Comparison of ENCODE assay signal across 1 cellular context in the genomic region with DNA sequence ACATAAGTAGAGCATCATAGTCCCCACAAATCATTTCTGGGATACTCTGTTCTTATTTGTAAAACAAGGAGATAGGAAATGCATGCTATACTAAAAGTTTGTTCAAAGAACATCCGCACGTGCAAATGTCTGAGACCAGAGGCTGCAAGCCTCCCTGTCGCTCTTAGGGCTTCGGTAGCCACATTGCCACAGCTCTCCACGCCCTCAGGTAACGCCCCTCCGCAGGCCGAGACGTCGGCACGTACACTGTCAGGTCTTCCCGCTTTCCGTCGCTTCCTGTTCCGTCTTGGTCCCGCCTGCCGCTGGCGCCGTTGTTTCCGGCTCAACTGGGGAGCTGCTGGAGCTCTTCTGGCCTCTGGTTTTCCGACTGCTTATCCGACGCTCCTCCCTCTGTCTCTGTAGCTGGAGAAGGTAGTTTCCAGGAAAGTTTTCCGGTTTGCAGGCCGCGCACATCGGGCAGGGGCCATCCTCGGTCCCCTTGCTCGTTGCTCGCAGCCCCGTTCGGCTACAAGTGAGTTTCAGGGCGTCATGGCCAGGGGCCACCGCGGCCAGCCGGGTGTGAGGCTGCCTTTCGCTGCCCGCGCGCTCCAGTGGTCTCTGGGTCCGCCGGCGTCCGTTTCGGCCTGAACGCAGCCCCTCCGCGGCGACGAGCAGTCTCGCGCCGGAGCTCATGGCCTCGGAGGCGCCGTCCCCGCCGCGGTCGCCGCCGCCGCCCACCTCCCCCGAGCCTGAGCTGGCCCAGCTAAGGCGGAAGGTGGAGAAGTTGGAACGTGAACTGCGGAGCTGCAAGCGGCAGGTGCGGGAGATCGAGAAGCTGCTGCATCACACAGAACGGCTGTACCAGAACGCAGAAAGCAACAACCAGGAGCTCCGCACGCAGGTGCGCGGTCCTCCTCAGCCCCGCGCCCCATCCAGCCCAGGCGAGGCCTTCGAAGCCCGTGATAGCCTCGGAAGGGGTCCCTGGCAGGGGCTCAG.
A peak's percentile ranks its signal among the peaks of the same experiment; 100 is the strongest.
TF ChIP-seq lines count a peak whose summit lies in the region.

A gene with protein sequence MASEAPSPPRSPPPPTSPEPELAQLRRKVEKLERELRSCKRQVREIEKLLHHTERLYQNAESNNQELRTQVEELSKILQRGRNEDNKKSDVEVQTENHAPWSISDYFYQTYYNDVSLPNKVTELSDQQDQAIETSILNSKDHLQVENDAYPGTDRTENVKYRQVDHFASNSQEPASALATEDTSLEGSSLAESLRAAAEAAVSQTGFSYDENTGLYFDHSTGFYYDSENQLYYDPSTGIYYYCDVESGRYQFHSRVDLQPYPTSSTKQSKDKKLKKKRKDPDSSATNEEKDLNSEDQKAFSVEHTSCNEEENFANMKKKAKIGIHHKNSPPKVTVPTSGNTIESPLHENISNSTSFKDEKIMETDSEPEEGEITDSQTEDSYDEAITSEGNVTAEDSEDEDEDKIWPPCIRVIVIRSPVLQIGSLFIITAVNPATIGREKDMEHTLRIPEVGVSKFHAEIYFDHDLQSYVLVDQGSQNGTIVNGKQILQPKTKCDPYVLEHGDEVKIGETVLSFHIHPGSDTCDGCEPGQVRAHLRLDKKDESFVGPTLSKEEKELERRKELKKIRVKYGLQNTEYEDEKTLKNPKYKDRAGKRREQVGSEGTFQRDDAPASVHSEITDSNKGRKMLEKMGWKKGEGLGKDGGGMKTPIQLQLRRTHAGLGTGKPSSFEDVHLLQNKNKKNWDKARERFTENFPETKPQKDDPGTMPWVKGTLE (plus strand): TSS at position 308 of the 975 bp plus-strand sequence. CDS start 363 bp downstream, at position 671.

TF ChIP-seq in K562, 482 proteins besides CTCF, POLR2A, EP300 and RAD21 (continued from another document and continues in another):
- TF ChIP-seq, protein P1, sequence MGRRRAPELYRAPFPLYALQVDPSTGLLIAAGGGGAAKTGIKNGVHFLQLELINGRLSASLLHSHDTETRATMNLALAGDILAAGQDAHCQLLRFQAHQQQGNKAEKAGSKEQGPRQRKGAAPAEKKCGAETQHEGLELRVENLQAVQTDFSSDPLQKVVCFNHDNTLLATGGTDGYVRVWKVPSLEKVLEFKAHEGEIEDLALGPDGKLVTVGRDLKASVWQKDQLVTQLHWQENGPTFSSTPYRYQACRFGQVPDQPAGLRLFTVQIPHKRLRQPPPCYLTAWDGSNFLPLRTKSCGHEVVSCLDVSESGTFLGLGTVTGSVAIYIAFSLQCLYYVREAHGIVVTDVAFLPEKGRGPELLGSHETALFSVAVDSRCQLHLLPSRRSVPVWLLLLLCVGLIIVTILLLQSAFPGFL (CRISPR knock-in tag; IDR thresholded peaks at IDR 0.05), result no peak
- no peak for TF ChIP-seq PPARD (CRISPR knock-in tag; IDR thresholded peaks at IDR 0.05)
- TF ChIP-seq ZNF644 (tag; IDR thresholded peaks at IDR 0.05; ENCODE audit: low read depth), result peak; percentile 45; the same call in 1 of the 2 replicates
- TF ChIP-seq, protein P2, sequence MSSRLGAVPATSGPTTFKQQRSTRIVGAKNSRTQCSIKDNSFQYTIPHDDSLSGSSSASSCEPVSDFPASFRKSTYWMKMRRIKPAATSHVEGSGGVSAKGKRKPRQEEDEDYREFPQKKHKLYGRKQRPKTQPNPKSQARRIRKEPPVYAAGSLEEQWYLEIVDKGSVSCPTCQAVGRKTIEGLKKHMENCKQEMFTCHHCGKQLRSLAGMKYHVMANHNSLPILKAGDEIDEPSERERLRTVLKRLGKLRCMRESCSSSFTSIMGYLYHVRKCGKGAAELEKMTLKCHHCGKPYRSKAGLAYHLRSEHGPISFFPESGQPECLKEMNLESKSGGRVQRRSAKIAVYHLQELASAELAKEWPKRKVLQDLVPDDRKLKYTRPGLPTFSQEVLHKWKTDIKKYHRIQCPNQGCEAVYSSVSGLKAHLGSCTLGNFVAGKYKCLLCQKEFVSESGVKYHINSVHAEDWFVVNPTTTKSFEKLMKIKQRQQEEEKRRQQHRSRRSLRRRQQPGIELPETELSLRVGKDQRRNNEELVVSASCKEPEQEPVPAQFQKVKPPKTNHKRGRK (tag; IDR thresholded peaks at IDR 0.05), result no peak
- peak; percentile 59 for TF ChIP-seq JUND (IDR thresholded peaks at IDR 0.05; ENCODE audit: borderline replicate concordance, low read depth, low read length)
- TF ChIP-seq JUND (tag; IDR thresholded peaks at IDR 0.05; ENCODE audit: borderline replicate concordance, low read depth, low read length), result peak; percentile 11; the same call in 1 of the 3 replicates
- TF ChIP-seq, protein P3, sequence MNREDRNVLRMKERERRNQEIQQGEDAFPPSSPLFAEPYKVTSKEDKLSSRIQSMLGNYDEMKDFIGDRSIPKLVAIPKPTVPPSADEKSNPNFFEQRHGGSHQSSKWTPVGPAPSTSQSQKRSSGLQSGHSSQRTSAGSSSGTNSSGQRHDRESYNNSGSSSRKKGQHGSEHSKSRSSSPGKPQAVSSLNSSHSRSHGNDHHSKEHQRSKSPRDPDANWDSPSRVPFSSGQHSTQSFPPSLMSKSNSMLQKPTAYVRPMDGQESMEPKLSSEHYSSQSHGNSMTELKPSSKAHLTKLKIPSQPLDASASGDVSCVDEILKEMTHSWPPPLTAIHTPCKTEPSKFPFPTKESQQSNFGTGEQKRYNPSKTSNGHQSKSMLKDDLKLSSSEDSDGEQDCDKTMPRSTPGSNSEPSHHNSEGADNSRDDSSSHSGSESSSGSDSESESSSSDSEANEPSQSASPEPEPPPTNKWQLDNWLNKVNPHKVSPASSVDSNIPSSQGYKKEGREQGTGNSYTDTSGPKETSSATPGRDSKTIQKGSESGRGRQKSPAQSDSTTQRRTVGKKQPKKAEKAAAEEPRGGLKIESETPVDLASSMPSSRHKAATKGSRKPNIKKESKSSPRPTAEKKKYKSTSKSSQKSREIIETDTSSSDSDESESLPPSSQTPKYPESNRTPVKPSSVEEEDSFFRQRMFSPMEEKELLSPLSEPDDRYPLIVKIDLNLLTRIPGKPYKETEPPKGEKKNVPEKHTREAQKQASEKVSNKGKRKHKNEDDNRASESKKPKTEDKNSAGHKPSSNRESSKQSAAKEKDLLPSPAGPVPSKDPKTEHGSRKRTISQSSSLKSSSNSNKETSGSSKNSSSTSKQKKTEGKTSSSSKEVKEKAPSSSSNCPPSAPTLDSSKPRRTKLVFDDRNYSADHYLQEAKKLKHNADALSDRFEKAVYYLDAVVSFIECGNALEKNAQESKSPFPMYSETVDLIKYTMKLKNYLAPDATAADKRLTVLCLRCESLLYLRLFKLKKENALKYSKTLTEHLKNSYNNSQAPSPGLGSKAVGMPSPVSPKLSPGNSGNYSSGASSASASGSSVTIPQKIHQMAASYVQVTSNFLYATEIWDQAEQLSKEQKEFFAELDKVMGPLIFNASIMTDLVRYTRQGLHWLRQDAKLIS (CRISPR knock-in tag; IDR thresholded peaks at IDR 0.05), result no peak
- peak; percentile 87 for TF ChIP-seq ZFX (CRISPR knock-in tag; IDR thresholded peaks at IDR 0.05)
- TF ChIP-seq MCM7 (IDR thresholded peaks at IDR 0.05), result no peak
- TF ChIP-seq RFX5 (IDR thresholded peaks at IDR 0.05; ENCODE audit: low read depth, low read length), result no peak
- TF ChIP-seq RBM14 (IDR thresholded peaks at IDR 0.05; ENCODE audit: borderline replicate concordance, insufficient read depth, low read depth, low read length), result no peak
- no peak for TF ChIP-seq ZNF212 (CRISPR knock-in tag; IDR thresholded peaks at IDR 0.05)
- no peak for TF ChIP-seq ZFPM2 (CRISPR knock-in tag; IDR thresholded peaks at IDR 0.05)
- no peak for TF ChIP-seq MAFK (IDR thresholded peaks at IDR 0.05; ENCODE audit: low read length)
- no peak for TF ChIP-seq ZNF316 (IDR thresholded peaks at IDR 0.05)
- no peak for TF ChIP-seq MIER1 (IDR thresholded peaks at IDR 0.05; ENCODE audit: low read depth)
- peak; percentile 74 for TF ChIP-seq TAF1 (IDR thresholded peaks at IDR 0.05; ENCODE audit: control insufficient read depth, extremely low read depth, insufficient read depth, low read length, severe bottlenecking)
- TF ChIP-seq, protein P4, sequence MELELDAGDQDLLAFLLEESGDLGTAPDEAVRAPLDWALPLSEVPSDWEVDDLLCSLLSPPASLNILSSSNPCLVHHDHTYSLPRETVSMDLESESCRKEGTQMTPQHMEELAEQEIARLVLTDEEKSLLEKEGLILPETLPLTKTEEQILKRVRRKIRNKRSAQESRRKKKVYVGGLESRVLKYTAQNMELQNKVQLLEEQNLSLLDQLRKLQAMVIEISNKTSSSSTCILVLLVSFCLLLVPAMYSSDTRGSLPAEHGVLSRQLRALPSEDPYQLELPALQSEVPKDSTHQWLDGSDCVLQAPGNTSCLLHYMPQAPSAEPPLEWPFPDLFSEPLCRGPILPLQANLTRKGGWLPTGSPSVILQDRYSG (tag; conservative IDR thresholded peaks at IDR 0.05; ENCODE audit: low read depth), result no peak
- TF ChIP-seq, protein P5, sequence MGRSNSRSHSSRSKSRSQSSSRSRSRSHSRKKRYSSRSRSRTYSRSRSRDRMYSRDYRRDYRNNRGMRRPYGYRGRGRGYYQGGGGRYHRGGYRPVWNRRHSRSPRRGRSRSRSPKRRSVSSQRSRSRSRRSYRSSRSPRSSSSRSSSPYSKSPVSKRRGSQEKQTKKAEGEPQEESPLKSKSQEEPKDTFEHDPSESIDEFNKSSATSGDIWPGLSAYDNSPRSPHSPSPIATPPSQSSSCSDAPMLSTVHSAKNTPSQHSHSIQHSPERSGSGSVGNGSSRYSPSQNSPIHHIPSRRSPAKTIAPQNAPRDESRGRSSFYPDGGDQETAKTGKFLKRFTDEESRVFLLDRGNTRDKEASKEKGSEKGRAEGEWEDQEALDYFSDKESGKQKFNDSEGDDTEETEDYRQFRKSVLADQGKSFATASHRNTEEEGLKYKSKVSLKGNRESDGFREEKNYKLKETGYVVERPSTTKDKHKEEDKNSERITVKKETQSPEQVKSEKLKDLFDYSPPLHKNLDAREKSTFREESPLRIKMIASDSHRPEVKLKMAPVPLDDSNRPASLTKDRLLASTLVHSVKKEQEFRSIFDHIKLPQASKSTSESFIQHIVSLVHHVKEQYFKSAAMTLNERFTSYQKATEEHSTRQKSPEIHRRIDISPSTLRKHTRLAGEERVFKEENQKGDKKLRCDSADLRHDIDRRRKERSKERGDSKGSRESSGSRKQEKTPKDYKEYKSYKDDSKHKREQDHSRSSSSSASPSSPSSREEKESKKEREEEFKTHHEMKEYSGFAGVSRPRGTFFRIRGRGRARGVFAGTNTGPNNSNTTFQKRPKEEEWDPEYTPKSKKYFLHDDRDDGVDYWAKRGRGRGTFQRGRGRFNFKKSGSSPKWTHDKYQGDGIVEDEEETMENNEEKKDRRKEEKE (IDR thresholded peaks at IDR 0.05; ENCODE audit: borderline replicate concordance in 1 of 2, control insufficient read depth in 1 of 2, low read depth in 2 of 2, low read length in 1 of 2), result no peak
- 0 out of 2 replicates have a peak, but pooled peaks have one; percentile 33 for TF ChIP-seq BRD4 (IDR thresholded peaks at IDR 0.05)
- TF ChIP-seq, protein P6, sequence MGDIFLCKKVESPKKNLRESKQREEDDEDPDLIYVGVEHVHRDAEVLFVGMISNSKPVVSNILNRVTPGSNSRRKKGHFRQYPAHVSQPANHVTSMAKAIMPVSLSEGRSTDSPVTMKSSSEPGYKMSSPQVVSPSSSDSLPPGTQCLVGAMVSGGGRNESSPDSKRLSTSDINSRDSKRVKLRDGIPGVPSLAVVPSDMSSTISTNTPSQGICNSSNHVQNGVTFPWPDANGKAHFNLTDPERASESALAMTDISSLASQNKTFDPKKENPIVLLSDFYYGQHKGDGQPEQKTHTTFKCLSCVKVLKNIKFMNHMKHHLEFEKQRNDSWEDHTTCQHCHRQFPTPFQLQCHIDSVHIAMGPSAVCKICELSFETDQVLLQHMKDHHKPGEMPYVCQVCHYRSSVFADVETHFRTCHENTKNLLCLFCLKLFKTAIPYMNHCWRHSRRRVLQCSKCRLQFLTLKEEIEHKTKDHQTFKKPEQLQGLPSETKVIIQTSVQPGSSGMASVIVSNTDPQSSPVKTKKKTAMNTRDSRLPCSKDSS (IDR thresholded peaks at IDR 0.05; ENCODE audit: low read depth, partially characterized antibody), result no peak
- TF ChIP-seq LCOR (CRISPR knock-in tag; IDR thresholded peaks at IDR 0.05), result 0 out of 2 replicates have a peak, but pooled peaks have one; percentile 60
- no peak for TF ChIP-seq SNRNP70 (optimal IDR thresholded peaks at IDR 0.05; ENCODE audit: low read depth, low read length)
- TF ChIP-seq, protein P7, sequence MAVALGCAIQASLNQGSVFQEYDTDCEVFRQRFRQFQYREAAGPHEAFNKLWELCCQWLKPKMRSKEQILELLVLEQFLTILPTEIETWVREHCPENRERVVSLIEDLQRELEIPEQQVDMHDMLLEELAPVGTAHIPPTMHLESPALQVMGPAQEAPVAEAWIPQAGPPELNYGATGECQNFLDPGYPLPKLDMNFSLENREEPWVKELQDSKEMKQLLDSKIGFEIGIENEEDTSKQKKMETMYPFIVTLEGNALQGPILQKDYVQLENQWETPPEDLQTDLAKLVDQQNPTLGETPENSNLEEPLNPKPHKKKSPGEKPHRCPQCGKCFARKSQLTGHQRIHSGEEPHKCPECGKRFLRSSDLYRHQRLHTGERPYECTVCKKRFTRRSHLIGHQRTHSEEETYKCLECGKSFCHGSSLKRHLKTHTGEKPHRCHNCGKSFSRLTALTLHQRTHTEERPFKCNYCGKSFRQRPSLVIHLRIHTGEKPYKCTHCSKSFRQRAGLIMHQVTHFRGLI (CRISPR knock-in tag; IDR thresholded peaks at IDR 0.05), result no peak
- no peak for TF ChIP-seq GTF2A2 (tag; IDR thresholded peaks at IDR 0.05)
- no peak for TF ChIP-seq PRMT5 (CRISPR knock-in tag; IDR thresholded peaks at IDR 0.05)
- peak; percentile 73; the same call in 1 of the 2 replicates for TF ChIP-seq EP400 (IDR thresholded peaks at IDR 0.05)
- 0 out of 2 replicates have a peak, but pooled peaks have one; percentile 19 for TF ChIP-seq PHF21A (IDR thresholded peaks at IDR 0.05; ENCODE audit: borderline replicate concordance, low read depth)
- TF ChIP-seq HSF4 (CRISPR knock-in tag; IDR thresholded peaks at IDR 0.05; ENCODE audit: borderline replicate concordance), result no peak
- TF ChIP-seq ZNF707 (CRISPR knock-in tag; conservative IDR thresholded peaks at IDR 0.05), result 0 out of 2 replicates have a peak, but pooled peaks have one; percentile 27
- peak; percentile 52; the same call in 1 of the 2 replicates for TF ChIP-seq RNF2 (IDR thresholded peaks at IDR 0.05)
- TF ChIP-seq, protein P8, sequence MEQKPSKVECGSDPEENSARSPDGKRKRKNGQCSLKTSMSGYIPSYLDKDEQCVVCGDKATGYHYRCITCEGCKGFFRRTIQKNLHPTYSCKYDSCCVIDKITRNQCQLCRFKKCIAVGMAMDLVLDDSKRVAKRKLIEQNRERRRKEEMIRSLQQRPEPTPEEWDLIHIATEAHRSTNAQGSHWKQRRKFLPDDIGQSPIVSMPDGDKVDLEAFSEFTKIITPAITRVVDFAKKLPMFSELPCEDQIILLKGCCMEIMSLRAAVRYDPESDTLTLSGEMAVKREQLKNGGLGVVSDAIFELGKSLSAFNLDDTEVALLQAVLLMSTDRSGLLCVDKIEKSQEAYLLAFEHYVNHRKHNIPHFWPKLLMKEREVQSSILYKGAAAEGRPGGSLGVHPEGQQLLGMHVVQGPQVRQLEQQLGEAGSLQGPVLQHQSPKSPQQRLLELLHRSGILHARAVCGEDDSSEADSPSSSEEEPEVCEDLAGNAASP (IDR thresholded peaks at IDR 0.05), result no peak
- TF ChIP-seq THRAP3 (IDR thresholded peaks at IDR 0.05; ENCODE audit: borderline replicate concordance), result no peak
- peak; percentile 64; the same call in 1 of the 2 replicates for TF ChIP-seq HDAC2 (IDR thresholded peaks at IDR 0.05)
- no peak for TF ChIP-seq TCF7 (IDR thresholded peaks at IDR 0.05; ENCODE audit: borderline replicate concordance)
- TF ChIP-seq TCF7L2 (IDR thresholded peaks at IDR 0.05; ENCODE audit: low read depth, low read length), result peak; percentile 35; the same call in 1 of the 2 replicates
- TF ChIP-seq TSC22D4 (tag; IDR thresholded peaks at IDR 0.05), result no peak
- TF ChIP-seq ZNF23 (CRISPR knock-in tag; IDR thresholded peaks at IDR 0.05), result no peak
